Comparison of ENCODE assay signal across 1 cellular context in genomic region chr3:20904674-20905073, GRCh38.
TF ChIP-seq lines count a peak whose summit lies in the region.

No MANE protein-coding gene starts in this region.

TF ChIP-seq in K562, 482 proteins besides CTCF, POLR2A, EP300 and RAD21 (continued from another document):
- TF ChIP-seq HMBOX1 (IDR thresholded peaks at IDR 0.05), result 0 out of 2 replicates have a peak, but pooled peaks have one; percentile 34
- no peak for TF ChIP-seq ZSCAN29 (IDR thresholded peaks at IDR 0.05)
- 0 out of 2 replicates have a peak, but pooled peaks have one; percentile 26 for TF ChIP-seq CC2D1A (IDR thresholded peaks at IDR 0.05)
- peak in 1 of 2 experiments; percentile 30; a peak in 1 of 4 replicates for TF ChIP-seq RCOR1 (IDR thresholded peaks at IDR 0.05; ENCODE audit: borderline replicate concordance in 1 of 2, low read depth in 2 of 2, low read length in 2 of 2)
- peak; percentile 34; the same call in 1 of the 2 replicates for TF ChIP-seq SOX6 (IDR thresholded peaks at IDR 0.05)
- peak; percentile 18 for TF ChIP-seq BRD9 (IDR thresholded peaks at IDR 0.05; ENCODE audit: low read depth, partially characterized antibody)
- TF ChIP-seq TAL1 (IDR thresholded peaks at IDR 0.05), result peak; percentile 58
- peak; percentile 57; the same call in 1 of the 2 replicates for TF ChIP-seq ZEB2 (IDR thresholded peaks at IDR 0.05)
- TF ChIP-seq ZNF253 (CRISPR knock-in tag; conservative IDR thresholded peaks at IDR 0.05), result no peak
- no peak for TF ChIP-seq CEBPG (CRISPR knock-in tag; IDR thresholded peaks at IDR 0.05)
- TF ChIP-seq CEBPG (tag; conservative IDR thresholded peaks at IDR 0.05 in 1 of 2, IDR thresholded peaks at IDR 0.05 in 1 of 2), result no peak
- TF ChIP-seq CBFA2T2 (conservative IDR thresholded peaks at IDR 0.05), result peak; percentile 51
- TF ChIP-seq ZNF408 (CRISPR knock-in tag; IDR thresholded peaks at IDR 0.05; ENCODE audit: low read depth), result no peak
- peak; percentile 61 for TF ChIP-seq MYBL2 (IDR thresholded peaks at IDR 0.05; ENCODE audit: low read depth)
- TF ChIP-seq MYBL2 (CRISPR knock-in tag; IDR thresholded peaks at IDR 0.05; ENCODE audit: borderline replicate concordance), result no peak
- 0 out of 2 replicates have a peak, but pooled peaks have one; percentile 52 for TF ChIP-seq MEF2D (tag; conservative IDR thresholded peaks at IDR 0.05; ENCODE audit: low read depth)
- TF ChIP-seq KLF16 (IDR thresholded peaks at IDR 0.05), result 0 out of 2 replicates have a peak, but pooled peaks have one; percentile 11
- TF ChIP-seq ARNT (IDR thresholded peaks at IDR 0.05), result no peak
- peak; percentile 74 for TF ChIP-seq TEAD4 (IDR thresholded peaks at IDR 0.05; ENCODE audit: low read length)
- no peak for TF ChIP-seq TEAD4 (CRISPR knock-in tag; IDR thresholded peaks at IDR 0.05; ENCODE audit: borderline replicate concordance)
- 0 out of 2 replicates have a peak, but pooled peaks have one; percentile 60 for TF ChIP-seq MEF2A (IDR thresholded peaks at IDR 0.05; ENCODE audit: control insufficient read depth, low read depth, low read length)
- TF ChIP-seq CBFA2T3 (IDR thresholded peaks at IDR 0.05), result peak; percentile 65
- TF ChIP-seq POLR3A (IDR thresholded peaks at IDR 0.05; ENCODE audit: borderline replicate concordance, extremely low read depth, insufficient read depth, insufficient read length), result no peak
- peak; percentile 32 for TF ChIP-seq TBP (optimal IDR thresholded peaks at IDR 0.05; ENCODE audit: low read depth, low read length)
- TF ChIP-seq FUS (optimal IDR thresholded peaks at IDR 0.05; ENCODE audit: low read depth, low read length), result no peak
- TF ChIP-seq ZNF395 (CRISPR knock-in tag; IDR thresholded peaks at IDR 0.05), result 0 out of 2 replicates have a peak, but pooled peaks have one; percentile 16
- no peak for TF ChIP-seq CCAR2 (IDR thresholded peaks at IDR 0.05; ENCODE audit: low read depth, low read length)
- TF ChIP-seq MAFF (IDR thresholded peaks at IDR 0.05; ENCODE audit: low read length), result no peak
